Comparison of ENCODE assay signal across 16 cellular contexts in genomic region chr10:3729397-3729796, GRCh38. TPM values are rescaled to one million over a fixed set of nuclear protein-coding genes. Genes with fewer than 3 reads are reported as not detected.
DNase-seq lines count a peak whose midpoint lies in the region; ATAC-seq and TF ChIP-seq lines count a peak whose summit lies in the region.
"Had no signal": no experiment of that assay in that cellular context is flagged by ENCODE, and none has a peak within 500 bp of the region (broad histone marks: within the 10 kb centered on the region; RNA-seq: fewer than 3 reads in every experiment).

No MANE protein-coding gene starts in this region.

- peaks cover 4% of the 10 kb centered on the region for H3K27me3 Mint-ChIP-seq in activated naive CD8-positive, alpha-beta T cell treated with anti-CD3 and anti-CD28 coated beads, Interleukin-2, amount 50 U/mL, for 24 hours
- peaks cover 5% of the 10 kb centered on the region for H3K27me3 Mint-ChIP-seq in activated naive CD8-positive, alpha-beta T cell treated with anti-CD3 and anti-CD28 coated beads for 36 hours
- H3K27me3 Mint-ChIP-seq in stimulated activated naive CD8-positive, alpha-beta T cell treated with anti-CD3 and anti-CD28 coated beads, Interleukin-15, Interleukin-2, amounts not matched to agents 100 ng/mL and 50 ng/mL, for 24 hours, result peaks cover 4% of the 10 kb centered on the region
- H3K27me3 Mint-ChIP-seq: activated naive CD4-positive, alpha-beta T cell treated with anti-CD3 and anti-CD28 coated beads, Interleukin-2, amount 50 U/mL, for 24 hours had no signal

- H3K4me1 Mint-ChIP-seq in activated naive CD8-positive, alpha-beta T cell treated with anti-CD3 and anti-CD28 coated beads, Interleukin-2, amount 50 U/mL, for 24 hours, result peaks cover 6% of the 10 kb centered on the region
- peaks cover 5% of the 10 kb centered on the region for H3K4me1 Mint-ChIP-seq in activated naive CD8-positive, alpha-beta T cell treated with anti-CD3 and anti-CD28 coated beads for 36 hours
- peaks cover 12% of the 10 kb centered on the region for H3K4me1 Mint-ChIP-seq in stimulated activated naive CD8-positive, alpha-beta T cell treated with anti-CD3 and anti-CD28 coated beads, Interleukin-15, Interleukin-2, amounts not matched to agents 100 ng/mL and 50 ng/mL, for 24 hours (ENCODE audit: low read depth)
- H3K4me1 Mint-ChIP-seq: activated naive CD4-positive, alpha-beta T cell treated with anti-CD3 and anti-CD28 coated beads, Interleukin-2, amount 50 U/mL, for 24 hours; CD4-positive, alpha-beta memory T cell had no signal

- no peak overlapping the region for H3K27ac Mint-ChIP-seq in activated naive CD8-positive, alpha-beta T cell treated with anti-CD3 and anti-CD28 coated beads, Interleukin-2, amount 50 U/mL, for 24 hours
- H3K27ac Mint-ChIP-seq in activated naive CD8-positive, alpha-beta T cell treated with anti-CD3 and anti-CD28 coated beads for 36 hours, result no peak overlapping the region
- H3K27ac Mint-ChIP-seq in stimulated activated naive CD8-positive, alpha-beta T cell treated with anti-CD3 and anti-CD28 coated beads, Interleukin-15, Interleukin-2, amounts not matched to agents 100 ng/mL and 50 ng/mL, for 24 hours, result peak overlapping the region; percentile 7
- H3K27ac Mint-ChIP-seq: activated naive CD4-positive, alpha-beta T cell treated with anti-CD3 and anti-CD28 coated beads, Interleukin-2, amount 50 U/mL, for 24 hours had no signal

- H3K36me3 Mint-ChIP-seq in activated naive CD8-positive, alpha-beta T cell treated with anti-CD3 and anti-CD28 coated beads, Interleukin-2, amount 50 U/mL, for 24 hours (ENCODE audit: low read depth), result no peaks in the 10 kb centered on the region
- H3K36me3 Mint-ChIP-seq in activated naive CD8-positive, alpha-beta T cell treated with anti-CD3 and anti-CD28 coated beads for 36 hours, result no peaks in the 10 kb centered on the region
- H3K36me3 Mint-ChIP-seq in stimulated activated naive CD8-positive, alpha-beta T cell treated with anti-CD3 and anti-CD28 coated beads, Interleukin-15, Interleukin-2, amounts not matched to agents 100 ng/mL and 50 ng/mL, for 24 hours (ENCODE audit: low read depth), result no peaks in the 10 kb centered on the region
- H3K36me3 Mint-ChIP-seq: CD4-positive, alpha-beta memory T cell had no signal

- peaks cover 6% of the 10 kb centered on the region for H3K9me3 Mint-ChIP-seq in activated naive CD8-positive, alpha-beta T cell treated with anti-CD3 and anti-CD28 coated beads, Interleukin-2, amount 50 U/mL, for 24 hours
- H3K9me3 Mint-ChIP-seq in activated naive CD8-positive, alpha-beta T cell treated with anti-CD3 and anti-CD28 coated beads for 36 hours, result peaks cover 4% of the 10 kb centered on the region
- peaks cover 4% of the 10 kb centered on the region for H3K9me3 Mint-ChIP-seq in stimulated activated naive CD8-positive, alpha-beta T cell treated with anti-CD3 and anti-CD28 coated beads, Interleukin-15, Interleukin-2, amounts not matched to agents 100 ng/mL and 50 ng/mL, for 24 hours

- peak; percentile 69 for ATAC-seq in activated naive CD8-positive, alpha-beta T cell treated with anti-CD3 and anti-CD28 coated beads, Interleukin-2, amount 50 U/mL, for 24 hours
- peak; percentile 53; the same call in 2 of the 3 replicates for ATAC-seq in SK-N-SH treated with all-trans-retinoic acid at 6 μM for 48 hours
- ATAC-seq: sciatic nerve had no signal

- no peak overlapping the region for H3K4me3 Mint-ChIP-seq in activated naive CD8-positive, alpha-beta T cell treated with anti-CD3 and anti-CD28 coated beads, Interleukin-2, amount 50 U/mL, for 24 hours
- no peak overlapping the region for H3K4me3 Mint-ChIP-seq in activated naive CD8-positive, alpha-beta T cell treated with anti-CD3 and anti-CD28 coated beads for 36 hours
- H3K4me3 Mint-ChIP-seq in stimulated activated naive CD8-positive, alpha-beta T cell treated with anti-CD3 and anti-CD28 coated beads, Interleukin-15, Interleukin-2, amounts not matched to agents 100 ng/mL and 50 ng/mL, for 24 hours, result peak overlapping the region; percentile 8
- H3K4me3 Mint-ChIP-seq: activated naive CD4-positive, alpha-beta T cell treated with anti-CD3 and anti-CD28 coated beads, Interleukin-2, amount 50 U/mL, for 24 hours; CD4-positive, alpha-beta memory T cell had no signal

- DNase-seq in activated naive CD8-positive, alpha-beta T cell treated with anti-CD3 and anti-CD28 coated beads, Interleukin-2, amount 50 U/mL, for 24 hours, result no peak
- no peak for DNase-seq in activated naive CD8-positive, alpha-beta T cell treated with anti-CD3 and anti-CD28 coated beads for 36 hours
- DNase-seq in fibroblast of peridontal ligament (ENCODE audit: extremely low read depth) (peak; percentile 30), NCI-H1417 (lab: John Stamatoyannopoulos, UW) (no peak), NCI-H446 (lab: John Stamatoyannopoulos, UW) (no peak), HUDEP-2 (lab: John Stamatoyannopoulos, UW; ENCODE audit: unreplicated experiment in 76 of 76) (no peak)
- DNase-seq: activated T-cell treated with anti-CD3 and anti-CD28 coated beads, Interleukin-2, amount 50 U/mL, for 1 hour; CD4-positive, alpha-beta memory T cell; DMS79 treated with DMSO at 0.1 percent for 48 hours; head of caudate nucleus; mesendoderm; NCI-H2171 treated with DMSO at 0.1 percent for 48 hours had no signal

TF ChIP-seq in SK-N-SH treated with all-trans-retinoic acid at 6 μM for 48 hours, 23 proteins besides CTCF, POLR2A, EP300 and RAD21:
- TF ChIP-seq RARB (CRISPR knock-in tag; IDR thresholded peaks at IDR 0.05), result no peak

RNA-seq across cellular contexts. Expression of gene KLF6, which starts 55.6 kb away (rescaled TPM):
- 100 to 1,000 TPM; 117 to 125 TPM for total RNA-seq in activated naive CD8-positive, alpha-beta T cell treated with anti-CD3 and anti-CD28 coated beads for 36 hours
